ENCODE assay signal across 1 cellular context in the genomic region with DNA sequence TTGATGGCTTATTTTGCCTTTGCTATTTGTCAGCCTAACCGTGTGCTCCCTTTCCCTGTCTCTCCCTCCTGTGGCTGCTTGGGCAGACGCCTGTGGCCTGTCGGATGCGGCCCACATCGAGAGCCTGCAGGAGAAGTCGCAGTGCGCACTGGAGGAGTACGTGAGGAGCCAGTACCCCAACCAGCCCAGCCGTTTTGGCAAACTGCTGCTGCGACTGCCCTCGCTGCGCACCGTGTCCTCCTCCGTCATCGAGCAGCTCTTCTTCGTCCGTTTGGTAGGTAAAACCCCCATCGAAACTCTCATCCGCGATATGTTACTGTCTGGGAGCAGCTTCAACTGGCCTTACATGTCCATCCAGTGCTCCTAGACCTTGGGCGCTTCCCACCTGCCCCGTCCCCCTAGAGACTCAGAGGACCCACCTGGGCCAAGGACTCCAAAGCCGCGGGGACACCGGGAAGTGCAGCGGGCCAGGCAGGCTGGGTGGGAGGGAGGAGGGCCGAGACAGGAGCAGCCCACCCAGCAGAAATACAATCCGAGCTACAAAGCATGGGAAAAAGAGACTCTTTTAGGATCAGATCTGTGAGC.
TF ChIP-seq lines count a peak whose summit lies in the region.

No MANE protein-coding gene starts in this region.

TF ChIP-seq in HepG2, 621 proteins besides CTCF, POLR2A, EP300 and RAD21 (continued from another document):
- TF ChIP-seq, protein P1, sequence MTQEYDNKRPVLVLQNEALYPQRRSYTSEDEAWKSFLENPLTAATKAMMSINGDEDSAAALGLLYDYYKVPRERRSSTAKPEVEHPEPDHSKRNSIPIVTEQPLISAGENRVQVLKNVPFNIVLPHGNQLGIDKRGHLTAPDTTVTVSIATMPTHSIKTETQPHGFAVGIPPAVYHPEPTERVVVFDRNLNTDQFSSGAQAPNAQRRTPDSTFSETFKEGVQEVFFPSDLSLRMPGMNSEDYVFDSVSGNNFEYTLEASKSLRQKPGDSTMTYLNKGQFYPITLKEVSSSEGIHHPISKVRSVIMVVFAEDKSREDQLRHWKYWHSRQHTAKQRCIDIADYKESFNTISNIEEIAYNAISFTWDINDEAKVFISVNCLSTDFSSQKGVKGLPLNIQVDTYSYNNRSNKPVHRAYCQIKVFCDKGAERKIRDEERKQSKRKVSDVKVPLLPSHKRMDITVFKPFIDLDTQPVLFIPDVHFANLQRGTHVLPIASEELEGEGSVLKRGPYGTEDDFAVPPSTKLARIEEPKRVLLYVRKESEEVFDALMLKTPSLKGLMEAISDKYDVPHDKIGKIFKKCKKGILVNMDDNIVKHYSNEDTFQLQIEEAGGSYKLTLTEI (CRISPR knock-in tag; conservative IDR thresholded peaks at IDR 0.05) = no peak
